Comparison of ENCODE assay signal across 19 cellular contexts in the genomic region with DNA sequence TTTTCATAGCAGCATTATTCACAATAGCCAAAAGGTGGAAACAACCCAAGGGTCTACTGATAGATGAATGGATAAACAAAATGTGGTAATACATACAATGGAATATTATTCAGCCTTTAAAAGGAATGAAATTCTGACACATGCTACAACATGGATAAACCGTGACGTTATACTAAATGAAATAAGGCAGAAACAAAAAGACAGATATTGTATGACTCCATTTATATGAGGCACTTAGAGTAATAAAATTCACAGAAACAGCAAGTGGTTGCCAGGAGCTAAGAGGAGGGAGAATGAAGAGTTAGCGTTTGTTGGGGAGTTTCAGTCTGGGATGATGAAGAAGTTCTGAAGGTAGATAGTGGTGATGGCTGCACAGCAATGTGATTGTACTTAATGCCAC.
"Had no signal": no experiment of that assay in that cellular context is flagged by ENCODE, and none has a peak within 500 bp of the region (broad histone marks: within the 10 kb centered on the region; RNA-seq: fewer than 3 reads in every experiment).

No MANE protein-coding gene starts in this region.

- ATAC-seq: activated naive CD4-positive, alpha-beta T cell treated with anti-CD3 and anti-CD28 coated beads, Interleukin-2, amount 50 U/mL, for 72 hours; esophagus mucosa; natural killer cell; right cardiac atrium; stimulated activated memory B cell treated with anti-CD40 and anti-IgM and Interleukin-4, amounts not matched to agents 10 μg/mL and 1 μg/mL and 100 μg/mL, for 72 hours; upper lobe of right lung had no signal

- H3K4me1 Mint-ChIP-seq: stimulated activated memory B cell treated with anti-CD40 and anti-IgM and Interleukin-4, amounts not matched to agents 10 μg/mL and 1 μg/mL and 100 μg/mL, for 72 hours had no signal

- H3K4me1 ChIP-seq: breast epithelium had no signal

- H3K27me3 Mint-ChIP-seq: central memory CD8-positive, alpha-beta T cell; stimulated activated memory B cell treated with anti-CD40 and anti-IgM and Interleukin-4, amounts not matched to agents 10 μg/mL and 1 μg/mL and 100 μg/mL, for 72 hours had no signal

- H3K27me3 ChIP-seq: breast epithelium, upper lobe of right lung had no signal

- H3K36me3 ChIP-seq: breast epithelium had no signal

- H3K9me3 Mint-ChIP-seq: activated naive CD4-positive, alpha-beta T cell treated with anti-CD3 and anti-CD28 coated beads, Interleukin-2, amount 50 U/mL, for 72 hours; central memory CD8-positive, alpha-beta T cell; natural killer cell; stimulated activated memory B cell treated with anti-CD40 and anti-IgM and Interleukin-4, amounts not matched to agents 10 μg/mL and 1 μg/mL and 100 μg/mL, for 72 hours had no signal

- H3K4me3 ChIP-seq: breast epithelium, left ventricle myocardium inferior, psoas muscle, skin epidermis, thoracic aorta, upper lobe of right lung had no signal

- DNase-seq: activated gamma-delta T cell treated with Interleukin-2 at 50 U/mL for 16 hours; activated T-cell treated with anti-CD3 and anti-CD28 coated beads, Interleukin-2, amount 50 U/mL, for 1 hour; effector memory CD4-positive, alpha-beta T cell; hippocampal formation; kidney glomerular epithelial cell; left ventricle myocardium inferior; natural killer cell; psoas muscle; right cardiac atrium; stimulated activated CD4-positive, alpha-beta T cell treated with anti-CD3 and anti-CD28 coated beads, Interleukin-2, amount 100 ng/mL, for 24 hours; T-helper 9 cell; upper lobe of right lung had no signal

- H3K27ac Mint-ChIP-seq: activated naive CD4-positive, alpha-beta T cell treated with anti-CD3 and anti-CD28 coated beads, Interleukin-2, amount 50 U/mL, for 72 hours; natural killer cell; stimulated activated memory B cell treated with anti-CD40 and anti-IgM and Interleukin-4, amounts not matched to agents 10 μg/mL and 1 μg/mL and 100 μg/mL, for 72 hours had no signal

- H3K9me3 ChIP-seq: breast epithelium, left ventricle myocardium inferior, psoas muscle, thoracic aorta, upper lobe of right lung had no signal

- H3K27ac ChIP-seq: breast epithelium, left ventricle myocardium inferior, psoas muscle, skin epidermis, upper lobe of right lung had no signal

- H3K4me3 Mint-ChIP-seq: central memory CD8-positive, alpha-beta T cell; natural killer cell; stimulated activated memory B cell treated with anti-CD40 and anti-IgM and Interleukin-4, amounts not matched to agents 10 μg/mL and 1 μg/mL and 100 μg/mL, for 72 hours had no signal
